8 cellular contexts compared by ENCODE assay signal in the genomic region with DNA sequence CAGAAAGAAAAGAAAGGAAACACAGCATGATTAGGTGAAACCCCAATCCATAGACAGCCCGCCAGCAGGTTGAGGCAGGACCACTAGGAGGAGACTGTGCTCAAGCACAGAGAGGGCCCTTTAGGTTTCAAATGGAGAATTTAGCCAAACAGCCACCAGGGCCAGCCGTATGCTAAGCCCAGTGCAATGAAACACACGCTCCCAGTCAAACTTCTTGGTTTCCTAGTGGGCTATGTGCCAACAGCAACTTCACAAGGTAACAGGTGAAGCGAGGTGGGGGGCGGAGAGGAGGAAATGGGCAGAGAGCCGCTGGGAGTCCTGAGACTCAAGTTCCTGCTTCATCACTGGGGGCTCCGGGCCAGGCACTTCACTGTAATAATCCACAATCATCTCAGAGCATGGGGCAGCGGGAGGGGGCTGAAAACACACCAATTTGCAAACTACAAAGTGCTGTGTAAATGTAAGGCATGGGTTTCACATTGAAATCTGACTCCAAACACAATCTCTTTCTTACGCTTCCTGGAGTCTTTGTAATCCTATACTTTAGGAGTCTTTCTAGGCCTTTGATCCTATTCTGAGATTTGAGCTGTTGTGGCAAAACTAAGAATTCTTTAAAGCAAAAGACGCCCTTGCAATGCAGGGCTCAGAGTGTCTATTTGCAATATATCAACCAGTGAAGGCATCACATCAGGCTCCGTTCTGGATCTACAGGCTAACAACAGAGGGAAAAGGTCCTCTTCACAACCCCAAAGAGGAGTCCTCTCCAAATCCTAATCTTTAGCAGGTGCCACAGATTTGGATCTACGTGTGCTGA.
A peak's percentile ranks its signal among the peaks of the same experiment; 100 is the strongest.
DNase-seq lines count a peak whose midpoint lies in the region; ATAC-seq and TF ChIP-seq lines count a peak whose summit lies in the region.

No MANE protein-coding gene starts in this region.

- H3K27me3 ChIP-seq in SJCRH30 = no peaks in the 10 kb centered on the region
- H3K27me3 ChIP-seq in left ventricle myocardium inferior (ENCODE audit: low read depth) = no peaks in the 10 kb centered on the region
- no peaks in the 10 kb centered on the region for H3K27me3 ChIP-seq in neuronal stem cell (ENCODE audit: control insufficient read depth in 3 of 3, insufficient read depth in 3 of 3, low read depth in 1 of 3, low read length in 3 of 3)

- peak; percentile 71 for ATAC-seq in GM21723 (IDR thresholded peaks at IDR 0.05; ENCODE audit: unreplicated experiment)

- H2BK15ac ChIP-seq in neuronal stem cell (ENCODE audit: low read length) = no peak overlapping the region

- H3K27ac ChIP-seq in SJCRH30 (no peak overlapping the region; the same call in 1 of the 2 replicates), left ventricle myocardium inferior (replicated peaks) (peak overlapping the region; percentile 38), neuronal stem cell (replicated peaks; ENCODE audit: low read length) (no peak overlapping the region)

- H4K91ac ChIP-seq in neuronal stem cell (ENCODE audit: low read depth, low read length, poor library complexity) = no peak overlapping the region

- peaks cover 7% of the 10 kb centered on the region for H3K9me3 ChIP-seq in SJCRH30 (replicated peaks)
- no peaks in the 10 kb centered on the region for H3K9me3 ChIP-seq in left ventricle myocardium inferior (replicated peaks)
- H3K9me3 ChIP-seq in neuronal stem cell (replicated peaks in 1 of 2; ENCODE audit: control insufficient read depth in 2 of 2, insufficient read depth in 1 of 2, low read depth in 1 of 2, low read length in 2 of 2) = peaks cover 0 to 2% of the 10 kb centered on the region in 2 donors

- no peak overlapping the region for H2AFZ ChIP-seq in neuronal stem cell (ENCODE audit: low read length)

- no peaks in the 10 kb centered on the region for H3K79me1 ChIP-seq in neuronal stem cell (ENCODE audit: low read depth, low read length)

- H2BK12ac ChIP-seq in neuronal stem cell (ENCODE audit: low read length) = no peak overlapping the region

- peak; percentile 63 for TF ChIP-seq CTCF in left ventricle myocardium inferior (IDR thresholded peaks at IDR 0.05; ENCODE audit: borderline replicate concordance)

- no peak overlapping the region for H2BK5ac ChIP-seq in neuronal stem cell (ENCODE audit: low read length)

- H2AK5ac ChIP-seq in neuronal stem cell (ENCODE audit: low read depth, low read length) = no peak overlapping the region

- no peak overlapping the region for H3K23ac ChIP-seq in neuronal stem cell (ENCODE audit: low read depth, low read length, poor library complexity)

- no peak overlapping the region for H2BK120ac ChIP-seq in neuronal stem cell (ENCODE audit: low read depth, low read length)

- H3K4me2 ChIP-seq in neuronal stem cell (ENCODE audit: insufficient read depth, low read length, poor library complexity, severe bottlenecking) = no peak overlapping the region

- intact Hi-C loops in left ventricle myocardium inferior (cut with micrococcal nuclease) = no loop called here

- H3K4ac ChIP-seq in neuronal stem cell (ENCODE audit: low read length) = no peak overlapping the region

- H3K14ac ChIP-seq in neuronal stem cell (ENCODE audit: low read length) = no peak overlapping the region

- peak; percentile 31 for DNase-seq in GM03348 (ENCODE audit: low spot score)
- DNase-seq in KG1 (lab: John Stamatoyannopoulos, UW) = peak; percentile 38
- DNase-seq in SJCRH30 = peak; percentile 80 to 91
- peak; percentile 66 for DNase-seq in activated naive CD4-positive, alpha-beta T cell treated with Interleukin-2 at 50 U/mL for 16 hours
- DNase-seq in left ventricle myocardium inferior = no peak
- peak in 3 of 4 experiments; percentile 24 to 47 (median 36) for DNase-seq in stimulated activated CD4-positive, alpha-beta T cell treated with anti-CD3 and anti-CD28 coated beads, Interleukin-1b, Interleukin-23, amount 100 ng/mL, for 24 hours (ENCODE audit: low read depth in 4 of 4, low spot score in 1 of 4)
- no peak for DNase-seq in neuronal stem cell (ENCODE audit: low spot score)

- no peak overlapping the region for H3K9ac ChIP-seq in neuronal stem cell (ENCODE audit: low read depth, low read length, poor library complexity)

- no peak overlapping the region for H4K8ac ChIP-seq in neuronal stem cell (ENCODE audit: low read depth, low read length)

- H3K36me3 ChIP-seq in SJCRH30 = no peaks in the 10 kb centered on the region
- H3K36me3 ChIP-seq in left ventricle myocardium inferior = no peaks in the 10 kb centered on the region
- H3K36me3 ChIP-seq in neuronal stem cell (replicated peaks in 1 of 2; ENCODE audit: control insufficient read depth in 2 of 2, insufficient read depth in 2 of 2, low read length in 2 of 2) = no peaks in the 10 kb centered on the region

- no CpG with 5 or more reads among the region's 12 CpGs for WGBS in neuronal stem cell (ENCODE audit: extremely low coverage in 2 of 2, insufficient read length in 2 of 2, insufficient replicate concordance in 1 of 2), 2 donors

- peaks cover 10% of the 10 kb centered on the region; the same call in 1 of the 2 replicates for H3K4me1 ChIP-seq in SJCRH30
- H3K4me1 ChIP-seq in left ventricle myocardium inferior = peaks cover 19% of the 10 kb centered on the region
- peaks cover 0 to 3% of the 10 kb centered on the region in 2 donors for H3K4me1 ChIP-seq in neuronal stem cell (ENCODE audit: control insufficient read depth in 2 of 2, insufficient read depth in 1 of 2, low read depth in 1 of 2, low read length in 2 of 2)

- H3K4me3 ChIP-seq in SJCRH30 (no peak overlapping the region), left ventricle myocardium inferior (peak overlapping the region; percentile 45), neuronal stem cell (ENCODE audit: low read length in 2 of 2) (no peak overlapping the region)

- H3K18ac ChIP-seq in neuronal stem cell (ENCODE audit: low read length) = no peak overlapping the region

Comparison
In these comparisons a context has a peak if more than half of its experiments do, and no peak if none do; other contexts are left out.
1. DNase-seq: peak in GM03348 (single experiment), KG1 (single experiment), SJCRH30 (2 of 2), activated naive CD4-positive, alpha-beta T cell treated with Interleukin-2 at 50 U/mL for 16 hours (single experiment) and stimulated activated CD4-positive, alpha-beta T cell treated with anti-CD3 and anti-CD28 coated beads, Interleukin-1b, Interleukin-23, amount 100 ng/mL, for 24 hours (3 of 4); none in left ventricle myocardium inferior (single experiment) and neuronal stem cell (single experiment).